ENCODE assay signal across 9 cellular contexts in the genomic region with DNA sequence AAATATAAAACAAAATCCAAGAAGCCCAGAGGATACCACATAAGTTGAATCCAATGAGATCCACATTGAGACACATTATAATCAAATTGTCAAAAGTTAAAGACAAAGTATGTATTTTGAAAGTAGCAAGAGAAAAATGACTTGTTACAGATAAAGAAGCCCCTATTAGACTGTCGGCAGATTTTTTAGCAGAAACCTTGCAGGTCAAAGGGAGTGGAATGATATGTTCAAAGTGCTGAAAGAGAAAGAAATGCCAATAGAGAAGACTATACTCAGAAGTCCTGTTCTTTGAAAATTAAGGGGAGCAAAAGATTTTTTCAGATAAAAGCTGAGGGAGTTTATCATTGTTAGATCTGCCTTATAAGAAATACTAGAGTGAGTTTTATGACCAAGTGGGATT.
"Had no signal": no experiment of that assay in that cellular context is flagged by ENCODE, and none has a peak within 500 bp of the region (broad histone marks: within the 10 kb centered on the region; RNA-seq: fewer than 3 reads in every experiment).

No MANE protein-coding gene starts in this region.

- H3K36me3 ChIP-seq: HAP-1 had no signal

- ATAC-seq: HCT116, HepG2 had no signal

- H3K27ac Mint-ChIP-seq: IgD-negative memory B cell had no signal

- DNase-seq: GM23248, GOT3, H7, KBM-7 had no signal

- H3K4me3 ChIP-seq: GM23248, HAP-1 had no signal

- H3K27ac ChIP-seq: GM23248, HL-60 had no signal

- H3K4me3 Mint-ChIP-seq: IgD-negative memory B cell had no signal

- H3K27me3 Mint-ChIP-seq: IgD-negative memory B cell had no signal

- H3K36me3 Mint-ChIP-seq: IgD-negative memory B cell had no signal
